8 cellular contexts compared by ENCODE assay signal in the genomic region with DNA sequence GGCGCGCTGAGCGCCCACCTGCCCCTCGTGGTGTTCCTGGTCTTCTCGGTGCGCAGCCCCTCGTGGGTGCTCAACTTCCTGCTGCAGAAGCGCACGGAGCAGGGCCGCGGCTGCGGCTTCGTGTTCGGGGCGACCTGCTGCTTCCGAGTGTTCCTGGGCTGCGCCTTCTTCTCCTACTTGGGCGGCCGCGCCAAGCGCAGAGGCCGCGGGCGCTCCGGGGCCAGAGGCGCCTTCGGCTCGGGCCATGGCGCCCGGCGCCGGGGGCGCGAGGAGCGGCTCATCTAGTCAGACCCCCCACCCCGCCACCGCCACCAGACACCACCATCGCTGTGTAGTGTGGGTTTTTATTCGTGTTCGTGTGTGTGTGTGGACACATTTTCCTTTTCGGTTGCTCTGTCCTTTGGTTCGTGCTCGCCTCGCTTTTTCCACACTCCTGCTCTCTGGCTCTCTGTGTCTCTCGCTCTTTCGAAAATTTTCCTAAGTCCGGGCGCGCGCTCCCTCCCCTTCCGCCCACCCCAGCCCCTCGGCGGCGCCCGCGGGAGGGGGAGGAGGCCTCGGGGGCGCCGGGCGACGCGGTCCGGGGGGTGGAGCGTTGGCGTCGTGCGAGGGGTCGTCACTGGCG. TPM values are rescaled to one million over a fixed set of nuclear protein-coding genes. Genes with fewer than 3 reads are reported as not detected.
DNase-seq lines count a peak whose midpoint lies in the region; ATAC-seq, FAIRE-seq and TF ChIP-seq lines count a peak whose summit lies in the region.

No MANE protein-coding gene starts in this region.

- H4K8ac ChIP-seq in mesenchymal stem cell (ENCODE audit: low read length), result peak overlapping the region; percentile 94

- 3% methylated on average over 17 of the region's 69 CpGs for WGBS in mesenchymal stem cell

- TF ChIP-seq POLR2A in GM12892 (IDR thresholded peaks at IDR 0.05; ENCODE audit: low read depth, low read length), result peak; percentile 45

- peak; percentile 71 for FAIRE-seq in GM12892 (lab: Jason Lieb, UNC)

- H2AFZ ChIP-seq in mesenchymal stem cell (ENCODE audit: low read depth, low read length), result peak overlapping the region; percentile 43

- H3K9ac ChIP-seq in mesenchymal stem cell (ENCODE audit: low read length), result peak overlapping the region; percentile 88

- H3K27ac ChIP-seq in effector memory CD4-positive, alpha-beta T cell (ENCODE audit: insufficient read depth, low read length, poor library complexity, severe bottlenecking), result peak overlapping the region; percentile 83
- peak overlapping the region; percentile 62 for H3K27ac ChIP-seq in mesenchymal stem cell (ENCODE audit: low read length, poor library complexity, severe bottlenecking)

- no peak overlapping the region for H2AK5ac ChIP-seq in mesenchymal stem cell (ENCODE audit: low read length, severe bottlenecking)

- H3K4ac ChIP-seq in mesenchymal stem cell (ENCODE audit: low read depth in 1 of 2, low read length in 2 of 2), result peak overlapping the region; percentile 22 to 96

- no peaks in the 10 kb centered on the region for H3K27me3 ChIP-seq in effector memory CD4-positive, alpha-beta T cell (replicated peaks; ENCODE audit: control insufficient read depth, insufficient read depth, low read length, poor library complexity, severe bottlenecking)
- H3K27me3 ChIP-seq in mesenchymal stem cell (ENCODE audit: control insufficient read depth in 1 of 2, insufficient read depth in 1 of 2, low read length in 2 of 2), result no peaks in the 10 kb centered on the region

- peak overlapping the region; percentile 87 for H4K91ac ChIP-seq in mesenchymal stem cell (ENCODE audit: low read length)

- peak overlapping the region; percentile 99 for H2BK15ac ChIP-seq in mesenchymal stem cell (ENCODE audit: low read depth, poor library complexity, severe bottlenecking)

- H3K4me2 ChIP-seq in mesenchymal stem cell (ENCODE audit: low read length, poor library complexity, severe bottlenecking), result peak overlapping the region; percentile 98

- ATAC-seq in HG03103 (IDR thresholded peaks at IDR 0.05; ENCODE audit: low read depth, unreplicated experiment), result peak; percentile 21

- peaks cover 25% of the 10 kb centered on the region for H3K4me1 ChIP-seq in effector memory CD4-positive, alpha-beta T cell (ENCODE audit: control insufficient read depth, insufficient read depth, low read length, poor library complexity, severe bottlenecking)
- H3K4me1 ChIP-seq in mesenchymal stem cell (ENCODE audit: control insufficient read depth, insufficient read depth, low read depth, low read length), result peaks cover 15% of the 10 kb centered on the region

- H2BK5ac ChIP-seq in mesenchymal stem cell (ENCODE audit: low read depth, low read length, poor library complexity, severe bottlenecking), result peak overlapping the region; percentile 79

- H3K18ac ChIP-seq in mesenchymal stem cell (ENCODE audit: low read depth in 1 of 2, low read length in 2 of 2), result peak overlapping the region; percentile 73 to 93

- peak overlapping the region in 1 of 2 experiments; percentile 79 for H2BK12ac ChIP-seq in mesenchymal stem cell (ENCODE audit: low read length in 2 of 2)

- H3K36me3 ChIP-seq in effector memory CD4-positive, alpha-beta T cell (ENCODE audit: control insufficient read depth, insufficient read depth, low read length), result no peaks in the 10 kb centered on the region
- H3K36me3 ChIP-seq in mesenchymal stem cell (ENCODE audit: control insufficient read depth in 1 of 2, insufficient read depth in 2 of 2, low read depth in 1 of 2, low read length in 2 of 2), result peaks cover 0 to 4% of the 10 kb centered on the region in 2 experiments

- H3K4me3 ChIP-seq in effector memory CD4-positive, alpha-beta T cell (ENCODE audit: insufficient read depth, low read depth, low read length, poor library complexity, severe bottlenecking), result peak overlapping the region; percentile 73
- H3K4me3 ChIP-seq in mesenchymal stem cell (ENCODE audit: insufficient read depth in 1 of 2, low read depth in 1 of 2, low read length in 2 of 2), result peak overlapping the region; percentile 79 to 96

- H2BK120ac ChIP-seq in mesenchymal stem cell (ENCODE audit: low read depth, low read length), result peak overlapping the region; percentile 99

- DNase-seq in GM12892 (ENCODE audit: insufficient read length) (peak; percentile 65), NCI-H748 treated with DMSO at 0.1 percent for 48 hours (lab: John Stamatoyannopoulos, UW) (peak; percentile 46), mesenchymal stem cell (peak; percentile 92), superior temporal gyrus (ENCODE audit: extremely low spot score) (no peak)
- peak; percentile 60 to 63 for DNase-seq in activated CD8-positive, alpha-beta memory T cell treated with anti-CD3 and anti-CD28 coated beads for 4 hours (ENCODE audit: low read depth in 2 of 2)
- DNase-seq in effector memory CD4-positive, alpha-beta T cell, result peak; percentile 31 to 56 (median 41)
- peak; percentile 50 to 67 (median 55) for DNase-seq in stimulated activated CD4-positive, alpha-beta T cell treated with anti-CD3 and anti-CD28 coated beads, TNF-alpha, amount 100 ng/mL, for 4 hours (ENCODE audit: low read depth in 3 of 3)

- H3K79me1 ChIP-seq in mesenchymal stem cell (replicated peaks; ENCODE audit: low read length, poor library complexity, severe bottlenecking), result peaks cover 8% of the 10 kb centered on the region

- peak overlapping the region in 1 of 2 experiments; percentile 61 for H3K14ac ChIP-seq in mesenchymal stem cell (ENCODE audit: low read length in 2 of 2)

- no peaks in the 10 kb centered on the region for H3K9me3 ChIP-seq in effector memory CD4-positive, alpha-beta T cell (ENCODE audit: control insufficient read depth, low read length)
- H3K9me3 ChIP-seq in mesenchymal stem cell (ENCODE audit: control insufficient read depth, low read length), result no peaks in the 10 kb centered on the region

- peak overlapping the region in 1 of 2 experiments; percentile 34 for H3K23ac ChIP-seq in mesenchymal stem cell (ENCODE audit: low read length in 2 of 2)

RNA-seq across cellular contexts. Expression of a gene that starts 38.0 kb away (rescaled TPM):
- polyA plus RNA-seq in GM12892 (2012; ENCODE audit: missing spikeins), result 586 TPM
- 1,046 TPM for polyA plus RNA-seq in mesenchymal stem cell (2013, experiment 1 of 2)
- 1,042 TPM for polyA plus RNA-seq in mesenchymal stem cell (2013, experiment 2 of 2)

RNA-seq across cellular contexts. Expression of a gene that starts 39.9 kb away (rescaled TPM):
- 0.59 TPM for polyA plus RNA-seq in GM12892 (2012; ENCODE audit: missing spikeins)
- polyA plus RNA-seq in mesenchymal stem cell (2013, experiment 1 of 2), result 0.26 TPM
- polyA plus RNA-seq in mesenchymal stem cell (2013, experiment 2 of 2), result 0.26 TPM
